ENCODE assay signal across 16 cellular contexts in genomic region chr4:929096-929765, GRCh38. TPM values are rescaled to one million over a fixed set of nuclear protein-coding genes. Genes with fewer than 3 reads are reported as not detected.
A peak's percentile ranks its signal among the peaks of the same experiment; 100 is the strongest.
DNase-seq lines count a peak whose midpoint lies in the region; ATAC-seq and TF ChIP-seq lines count a peak whose summit lies in the region.
"Had no signal": no experiment of that assay in that cellular context is flagged by ENCODE, and none has a peak within 500 bp of the region (broad histone marks: within the 10 kb centered on the region; RNA-seq: fewer than 3 reads in every experiment).

No MANE protein-coding gene starts in this region.

- peaks cover 4% of the 10 kb centered on the region in 2 donors for H3K36me3 Mint-ChIP-seq in activated T-cell treated with anti-CD3 and anti-CD28 coated beads, Interleukin-2, amount 50 U/mL, for 72 hours (ENCODE audit: insufficient read depth in 2 of 2)
- peaks cover 41% of the 10 kb centered on the region for H3K36me3 Mint-ChIP-seq in stimulated activated effector memory CD8-positive, alpha-beta T cell treated with anti-CD3 and anti-CD28 coated beads, Interleukin-12 subunit alpha, Interleukin-12 subunit beta, amount 100 ng/mL, for 72 hours

- intact Hi-C loops in OCI-LY7 (cut with micrococcal nuclease; ENCODE audit: unreplicated experiment) = no loop called here

- peaks cover 58% of the 10 kb centered on the region for H3K79me2 ChIP-seq in OCI-LY7 (ENCODE audit: insufficient read depth, low read depth, low read length)

- H3K9me3 ChIP-seq in OCI-LY7 (ENCODE audit: low read length) = no peaks in the 10 kb centered on the region
- H3K9me3 ChIP-seq: pancreas had no signal

- no peaks in the 10 kb centered on the region for H3K27me3 Mint-ChIP-seq in activated T-cell treated with anti-CD3 and anti-CD28 coated beads, Interleukin-2, amount 50 U/mL, for 72 hours (ENCODE audit: low read depth)
- H3K27me3 Mint-ChIP-seq: stimulated activated naive B cell treated with anti-CD40 and anti-IgM and Interleukin-4, amounts not matched to agents 10 μg/mL and 1 μg/mL and 100 μg/mL, for 72 hours had no signal

- H3K4me2 ChIP-seq in OCI-LY7 (ENCODE audit: low read length) = peak overlapping the region; percentile 89; the same call in 1 of the 2 replicates

- TF ChIP-seq CTCF in OCI-LY7 (conservative IDR thresholded peaks at IDR 0.05; ENCODE audit: low read length) = no peak

- no peak for DNase-seq in activated T-cell treated with anti-CD3 and anti-CD28 coated beads, Interleukin-2, amount 50 U/mL, for 72 hours
- no peak for DNase-seq in activated T-cell treated with anti-CD3 and anti-CD28 coated beads for 4 hours
- no peak for DNase-seq in OCI-LY7 (ENCODE audit: low spot score)
- DNase-seq in epithelial cell of prostate (ENCODE audit: low read depth, low spot score) = no peak
- no peak for DNase-seq in stimulated activated effector memory CD8-positive, alpha-beta T cell treated with anti-CD3 and anti-CD28 coated beads, Interleukin-12 subunit alpha, Interleukin-12 subunit beta, amount 100 ng/mL, for 72 hours (ENCODE audit: low spot score in 2 of 2)
- no peak for DNase-seq in SIG-M5 treated with dmso at 0.1 percent for 504 hours (lab: John Stamatoyannopoulos, UW; ENCODE audit: unreplicated experiment)
- DNase-seq in NCI-H446 (lab: John Stamatoyannopoulos, UW) = no peak
- DNase-seq: activated CD4-positive, alpha-beta T cell treated with anti-CD3 and anti-CD28 coated beads for 4 hours; KBM-7; left cardiac atrium; NK-92 treated with Interleukin-12 subunit alpha and Interleukin-12 subunit beta, amount 100 ng/mL, for 24 hours; SHP77; stimulated activated naive B cell treated with anti-CD40 and anti-IgM and Interleukin-4, amounts not matched to agents 10 μg/mL and 1 μg/mL and 100 μg/mL, for 72 hours; T1000 had no signal

- H3K4me1 Mint-ChIP-seq in activated T-cell treated with anti-CD3 and anti-CD28 coated beads, Interleukin-2, amount 50 U/mL, for 72 hours (ENCODE audit: low read depth) = peaks cover 60% of the 10 kb centered on the region
- peaks cover 63% of the 10 kb centered on the region for H3K4me1 Mint-ChIP-seq in stimulated activated effector memory CD8-positive, alpha-beta T cell treated with anti-CD3 and anti-CD28 coated beads, Interleukin-12 subunit alpha, Interleukin-12 subunit beta, amount 100 ng/mL, for 72 hours

- H3K27ac ChIP-seq in OCI-LY7 (ENCODE audit: low read depth, low read length, poor library complexity, severe bottlenecking) (no peak overlapping the region), epithelial cell of prostate (peak overlapping the region; percentile 81)

- peaks cover 46% of the 10 kb centered on the region for H3K4me1 ChIP-seq in OCI-LY7 (ENCODE audit: insufficient read depth, low read length, poor library complexity, severe bottlenecking)

- H3K9me3 Mint-ChIP-seq in activated T-cell treated with anti-CD3 and anti-CD28 coated beads, Interleukin-2, amount 50 U/mL, for 72 hours = no peaks in the 10 kb centered on the region
- H3K9me3 Mint-ChIP-seq in stimulated activated effector memory CD8-positive, alpha-beta T cell treated with anti-CD3 and anti-CD28 coated beads, Interleukin-12 subunit alpha, Interleukin-12 subunit beta, amount 100 ng/mL, for 72 hours = no peaks in the 10 kb centered on the region
- H3K9me3 Mint-ChIP-seq: stimulated activated naive B cell treated with anti-CD40 and anti-IgM and Interleukin-4, amounts not matched to agents 10 μg/mL and 1 μg/mL and 100 μg/mL, for 72 hours had no signal

- BruUV-seq in OCI-LY7 (replicated peaks; lab: Mats Ljungman, UMichigan) = no TSS peak

- peaks cover 5% of the 10 kb centered on the region; the same call in 1 of the 2 replicates for H3K36me3 ChIP-seq in OCI-LY7 (ENCODE audit: insufficient read depth, low read length)
- H3K36me3 ChIP-seq: pancreas had no signal

- no peak overlapping the region for H3K4me3 ChIP-seq in OCI-LY7 (ENCODE audit: low read depth, low read length, poor library complexity, severe bottlenecking)

- CTCF ChIA-PET in OCI-LY7 (lab: Charles Lee; ENCODE audit: unreplicated experiment) = no interaction called here

- peaks cover 20% of the 10 kb centered on the region for H4K20me1 ChIP-seq in OCI-LY7 (ENCODE audit: insufficient read depth, low read length)

- no peaks in the 10 kb centered on the region for H3K9me2 ChIP-seq in OCI-LY7 (ENCODE audit: insufficient read depth, low read length)

- POLR2A ChIA-PET in OCI-LY7 (lab: Charles Lee) = interaction anchor here (0.9 to 1.1 kb wide), 2 partner anchors 8 to 135 kb away, joined by 3 to 4 read pairs; no protein-coding TSS in a partner anchor

- no peak overlapping the region for H2AFZ ChIP-seq in OCI-LY7 (ENCODE audit: low read length)

- no peak overlapping the region for H3K27ac Mint-ChIP-seq in activated T-cell treated with anti-CD3 and anti-CD28 coated beads, Interleukin-2, amount 50 U/mL, for 72 hours
- no peak overlapping the region for H3K27ac Mint-ChIP-seq in stimulated activated effector memory CD8-positive, alpha-beta T cell treated with anti-CD3 and anti-CD28 coated beads, Interleukin-12 subunit alpha, Interleukin-12 subunit beta, amount 100 ng/mL, for 72 hours
- H3K27ac Mint-ChIP-seq: stimulated activated naive B cell treated with anti-CD40 and anti-IgM and Interleukin-4, amounts not matched to agents 10 μg/mL and 1 μg/mL and 100 μg/mL, for 72 hours had no signal

- peak overlapping the region; percentile 34 to 50 for H3K4me3 Mint-ChIP-seq in activated T-cell treated with anti-CD3 and anti-CD28 coated beads, Interleukin-2, amount 50 U/mL, for 72 hours
- H3K4me3 Mint-ChIP-seq in stimulated activated effector memory CD8-positive, alpha-beta T cell treated with anti-CD3 and anti-CD28 coated beads, Interleukin-12 subunit alpha, Interleukin-12 subunit beta, amount 100 ng/mL, for 72 hours = peak overlapping the region; percentile 22
- H3K4me3 Mint-ChIP-seq: stimulated activated naive B cell treated with anti-CD40 and anti-IgM and Interleukin-4, amounts not matched to agents 10 μg/mL and 1 μg/mL and 100 μg/mL, for 72 hours had no signal

- ATAC-seq in activated T-cell treated with anti-CD3 and anti-CD28 coated beads, Interleukin-2, amount 50 U/mL, for 72 hours (replicated peaks in 1 of 2) = no peak
- ATAC-seq in stimulated activated effector memory CD8-positive, alpha-beta T cell treated with anti-CD3 and anti-CD28 coated beads, Interleukin-12 subunit alpha, Interleukin-12 subunit beta, amount 100 ng/mL, for 72 hours = no peak
- ATAC-seq in HG03342 (IDR thresholded peaks at IDR 0.05; ENCODE audit: unreplicated experiment) = no peak
- ATAC-seq: left cardiac atrium; stimulated activated naive B cell treated with anti-CD40 and anti-IgM and Interleukin-4, amounts not matched to agents 10 μg/mL and 1 μg/mL and 100 μg/mL, for 72 hours had no signal

RNA-seq across cellular contexts. Expression of gene GAK, which starts 2.9 kb away (rescaled TPM):
- 100 to 1,000 TPM; 136 to 140 TPM for total RNA-seq in activated T-cell treated with anti-CD3 and anti-CD28 coated beads, Interleukin-2, amount 50 U/mL, for 72 hours
- 77.5 and 86.1 TPM in 2 replicates for total RNA-seq in OCI-LY7 (2014; rRNA removed; shearing (Covaris generic))
- total RNA-seq in OCI-LY7 (2022) = 107 and 111 TPM in 2 replicates

RNA-seq across cellular contexts. Expression of gene TMEM175, which starts 3.0 kb away (rescaled TPM):
- 10 to 100 TPM; 21.0 to 22.0 TPM for total RNA-seq in activated T-cell treated with anti-CD3 and anti-CD28 coated beads, Interleukin-2, amount 50 U/mL, for 72 hours
- total RNA-seq in OCI-LY7 (2014; rRNA removed; shearing (Covaris generic)) = 7.1 and 12.5 TPM in 2 replicates
- 31.9 and 33.1 TPM in 2 replicates for total RNA-seq in OCI-LY7 (2022)

RNA-seq across cellular contexts. Expression of gene DGKQ, which starts 44.1 kb away (rescaled TPM):
- 10 to 100 TPM in 1 of 2 donors, 1 to 10 TPM in 1; 8.8 to 12.0 TPM for total RNA-seq in activated T-cell treated with anti-CD3 and anti-CD28 coated beads, Interleukin-2, amount 50 U/mL, for 72 hours
- total RNA-seq in OCI-LY7 (2014; rRNA removed; shearing (Covaris generic)) = 8.6 and 11.3 TPM in 2 replicates
- 13.0 and 15.2 TPM in 2 replicates for total RNA-seq in OCI-LY7 (2022)

RNA-seq across cellular contexts. Expression of gene IDUA, which starts 57.6 kb away (rescaled TPM):
- 10 to 100 TPM; 11.8 to 13.9 TPM for total RNA-seq in activated T-cell treated with anti-CD3 and anti-CD28 coated beads, Interleukin-2, amount 50 U/mL, for 72 hours
- 9.3 and 15.7 TPM in 2 replicates for total RNA-seq in OCI-LY7 (2014; rRNA removed; shearing (Covaris generic))
- total RNA-seq in OCI-LY7 (2022) = 10.4 and 12.3 TPM in 2 replicates
